16 cellular contexts compared by ENCODE assay signal in genomic region chr17:17171186-17171585, GRCh38. TPM values are rescaled to one million over a fixed set of nuclear protein-coding genes. Genes with fewer than 3 reads are reported as not detected.
DNase-seq lines count a peak whose midpoint lies in the region; ATAC-seq and TF ChIP-seq lines count a peak whose summit lies in the region.
"Had no signal": no experiment of that assay in that cellular context is flagged by ENCODE, and none has a peak within 500 bp of the region (broad histone marks: within the 10 kb centered on the region; RNA-seq: fewer than 3 reads in every experiment).

No MANE protein-coding gene starts in this region.

- H3K79me2 ChIP-seq in smooth muscle cell (ENCODE audit: low read depth) = no peaks in the 10 kb centered on the region

- H3K27me3 ChIP-seq in gastrocnemius medialis (no peaks in the 10 kb centered on the region), smooth muscle cell (ENCODE audit: low read depth) (no peaks in the 10 kb centered on the region)

- peaks cover 3 to 6% of the 10 kb centered on the region in 2 donors for H3K4me1 ChIP-seq in gastrocnemius medialis
- no peaks in the 10 kb centered on the region for H3K4me1 ChIP-seq in smooth muscle cell (ENCODE audit: low read depth)

- no peak for DNase-seq in activated naive CD4-positive, alpha-beta T cell treated with anti-CD3 and anti-CD28 coated beads, Interleukin-2, amount 10 ng/mL, durations not matched to agents 7 days and 5 days
- DNase-seq in activated naive CD4-positive, alpha-beta T cell (lab: John Stamatoyannopoulos, UW) = no peak
- DNase-seq in RWPE1 (ENCODE audit: low spot score) (no peak), endothelial cell (ENCODE audit: low spot score) (no peak), gastrocnemius medialis (no peak), NCI-H510A treated with DMSO at 0.1 percent for 48 hours (lab: John Stamatoyannopoulos, UW) (no peak), smooth muscle cell (lab: John Stamatoyannopoulos, UW; ENCODE audit: unreplicated experiment) (no peak)
- DNase-seq in stimulated activated CD4-positive, alpha-beta T cell treated with anti-CD3 and anti-CD28 coated beads, Interleukin-4, amount 100 ng/mL, for 1 hour = no peak
- DNase-seq: activated effector memory CD4-positive, alpha-beta T cell treated with anti-CD3 and anti-CD28 coated beads, Interleukin-2, amount 50 U/mL, for 16 hours; Kasumi-1; NCI-H1105; NCI-H526; retina had no signal

- ATAC-seq in gastrocnemius medialis = no peak

- H3K9me3 ChIP-seq in gastrocnemius medialis (no peaks in the 10 kb centered on the region), smooth muscle cell (replicated peaks; ENCODE audit: low read depth) (no peaks in the 10 kb centered on the region)

- no peaks in the 10 kb centered on the region for H3K9me3 Mint-ChIP-seq in activated naive CD4-positive, alpha-beta T cell treated with anti-CD3 and anti-CD28 coated beads, Interleukin-2, amount 10 ng/mL, durations not matched to agents 7 days and 5 days
- no peaks in the 10 kb centered on the region for H3K9me3 Mint-ChIP-seq in endothelial cell (ENCODE audit: unreplicated experiment)
- H3K9me3 Mint-ChIP-seq: dendritic cell treated with granulocyte-macrophage colony-stimulating factor and Interleukin-4, amounts not matched to agents 40 ng/mL and 50 ng/mL, for 4 days had no signal

- H4K20me1 ChIP-seq in smooth muscle cell (ENCODE audit: low read depth) = peaks cover 24% of the 10 kb centered on the region

- H3K27ac ChIP-seq in RWPE1 (peak overlapping the region; percentile 88), gastrocnemius medialis (peak overlapping the region in 3 of 4 donors; percentile 7 to 65 (median 31)), smooth muscle cell (ENCODE audit: low read depth) (no peak overlapping the region)

- H3K9ac ChIP-seq in smooth muscle cell (ENCODE audit: low read depth) = no peak overlapping the region

- CTCF ChIA-PET in activated naive CD4-positive, alpha-beta T cell treated with anti-CD3 and anti-CD28 coated beads, Interleukin-2, amount 10 ng/mL, durations not matched to agents 7 days and 5 days (lab: Charles Lee) = no interaction called here
- CTCF ChIA-PET in RWPE1 (lab: Yijun Ruan, JAX) = no interaction called here

- H3K4me3 ChIP-seq in gastrocnemius medialis (no peak overlapping the region), smooth muscle cell (no peak overlapping the region)
- H3K4me3 ChIP-seq: lung had no signal

- H3K27ac Mint-ChIP-seq in activated naive CD4-positive, alpha-beta T cell treated with anti-CD3 and anti-CD28 coated beads, Interleukin-2, amount 10 ng/mL, durations not matched to agents 7 days and 5 days = peak overlapping the region; percentile 79
- H3K27ac Mint-ChIP-seq in endothelial cell (ENCODE audit: unreplicated experiment) = peak overlapping the region; percentile 57
- H3K27ac Mint-ChIP-seq: dendritic cell treated with granulocyte-macrophage colony-stimulating factor and Interleukin-4, amounts not matched to agents 40 ng/mL and 50 ng/mL, for 4 days had no signal

- peaks cover 59% of the 10 kb centered on the region for H3K36me3 Mint-ChIP-seq in activated naive CD4-positive, alpha-beta T cell treated with anti-CD3 and anti-CD28 coated beads, Interleukin-2, amount 10 ng/mL, durations not matched to agents 7 days and 5 days
- H3K36me3 Mint-ChIP-seq in endothelial cell (ENCODE audit: low read depth, unreplicated experiment) = peaks cover 59% of the 10 kb centered on the region

- in situ Hi-C loops in gastrocnemius medialis (cut with MboI; ENCODE audit: low sequenced_read_pairs in 4 of 4) = no loop called here

- H3K4me1 Mint-ChIP-seq in activated naive CD4-positive, alpha-beta T cell treated with anti-CD3 and anti-CD28 coated beads, Interleukin-2, amount 10 ng/mL, durations not matched to agents 7 days and 5 days = peaks cover 67% of the 10 kb centered on the region
- peaks cover 4% of the 10 kb centered on the region for H3K4me1 Mint-ChIP-seq in endothelial cell (ENCODE audit: unreplicated experiment)

- H3F3A ChIP-seq in smooth muscle cell (ENCODE audit: low read depth) = no peaks in the 10 kb centered on the region

- no peak overlapping the region for H3K4me2 ChIP-seq in smooth muscle cell

- peaks cover 2 to 72% of the 10 kb centered on the region in 2 donors for H3K36me3 ChIP-seq in gastrocnemius medialis
- no peaks in the 10 kb centered on the region for H3K36me3 ChIP-seq in smooth muscle cell (ENCODE audit: low read depth)

- 93% methylated on average over 7 of the region's 7 CpGs for WGBS in smooth muscle cell (ENCODE audit: low lambda C conversion rate)

- H2AFZ ChIP-seq in smooth muscle cell (ENCODE audit: low read depth) = no peak overlapping the region

- no peak overlapping the region for H3K4me3 Mint-ChIP-seq in activated naive CD4-positive, alpha-beta T cell treated with anti-CD3 and anti-CD28 coated beads, Interleukin-2, amount 10 ng/mL, durations not matched to agents 7 days and 5 days
- H3K4me3 Mint-ChIP-seq in endothelial cell (ENCODE audit: unreplicated experiment) = no peak overlapping the region
- H3K4me3 Mint-ChIP-seq: dendritic cell treated with granulocyte-macrophage colony-stimulating factor and Interleukin-4, amounts not matched to agents 40 ng/mL and 50 ng/mL, for 4 days had no signal

- intact Hi-C loops in gastrocnemius medialis (cut with DNase I; ENCODE audit: low total_unique reads) = no loop called here

- POLR2A ChIA-PET in RWPE1 (lab: Yijun Ruan, JAX; ENCODE audit: low non-redundant PET) = interaction anchor here (0.6 kb wide), 1 partner anchor 51 kb away, joined by 4 read pairs; no protein-coding TSS in a partner anchor

- TF ChIP-seq CTCF in RWPE1 (conservative IDR thresholded peaks at IDR 0.05; ENCODE audit: low read depth) (no peak), endothelial cell (IDR thresholded peaks at IDR 0.05; ENCODE audit: unreplicated experiment) (no peak), gastrocnemius medialis (IDR thresholded peaks at IDR 0.05 in 4 of 5, conservative IDR thresholded peaks at IDR 0.05 in 1 of 5) (no peak), smooth muscle cell (IDR thresholded peaks at IDR 0.05; ENCODE audit: borderline replicate concordance, insufficient read depth, poor library complexity, severe bottlenecking) (no peak)

- TF ChIP-seq POLR2A in gastrocnemius medialis (IDR thresholded peaks at IDR 0.05) = no peak

- H3K27me3 Mint-ChIP-seq in activated naive CD4-positive, alpha-beta T cell treated with anti-CD3 and anti-CD28 coated beads, Interleukin-2, amount 10 ng/mL, durations not matched to agents 7 days and 5 days = no peaks in the 10 kb centered on the region
- peaks cover 15% of the 10 kb centered on the region for H3K27me3 Mint-ChIP-seq in endothelial cell (ENCODE audit: unreplicated experiment)
- H3K27me3 Mint-ChIP-seq: dendritic cell treated with granulocyte-macrophage colony-stimulating factor and Interleukin-4, amounts not matched to agents 40 ng/mL and 50 ng/mL, for 4 days had no signal

RNA-seq across cellular contexts. Expression of gene PLD6, which starts 34.9 kb away (rescaled TPM):
- total RNA-seq in endothelial cell (ENCODE audit: unreplicated experiment) (0.21 TPM), gastrocnemius medialis (1 to 10 TPM; 1.9 to 5.1 (median 2.7) TPM), smooth muscle cell (0.18 and 0.49 TPM in 2 replicates)
- polyA plus RNA-seq in smooth muscle cell = 0.26 and 1.4 TPM in 2 replicates
- total RNA-seq: HT1080 had no signal
